ENCODE assay signal across 24 cellular contexts in genomic region chr4:10552591-10553280, GRCh38.
"Had no signal": no experiment of that assay in that cellular context is flagged by ENCODE, and none has a peak within 500 bp of the region (broad histone marks: within the 10 kb centered on the region; RNA-seq: fewer than 3 reads in every experiment).

No MANE protein-coding gene starts in this region.

- H3K36me3 Mint-ChIP-seq: activated naive CD8-positive, alpha-beta T cell treated with anti-CD3 and anti-CD28 coated beads for 36 hours; natural killer cell had no signal

- H3K27ac ChIP-seq: adrenal gland, body of pancreas, esophagus muscularis mucosa, left lung, lower lobe of right lung, right atrium auricular region, spleen, tibial nerve had no signal

- H3K4me1 ChIP-seq: body of pancreas, right atrium auricular region had no signal

- H3K4me3 Mint-ChIP-seq: activated naive CD4-positive, alpha-beta T cell treated with anti-CD3 and anti-CD28 coated beads for 36 hours; activated naive CD8-positive, alpha-beta T cell treated with anti-CD3 and anti-CD28 coated beads for 36 hours; endodermal cell; natural killer cell; T-helper 17 cell had no signal

- FAIRE-seq: frontal cortex had no signal

- H3K9me3 Mint-ChIP-seq: activated naive CD4-positive, alpha-beta T cell treated with anti-CD3 and anti-CD28 coated beads for 36 hours; activated naive CD8-positive, alpha-beta T cell treated with anti-CD3 and anti-CD28 coated beads for 36 hours; endodermal cell; natural killer cell had no signal

- H3K36me3 ChIP-seq: adrenal gland, esophagus muscularis mucosa, left lung, lower lobe of right lung, right atrium auricular region, spleen, tibial nerve had no signal

- DNase-seq: activated CD4-positive, alpha-beta T cell treated with anti-CD3 and anti-CD28 coated beads for 4 hours; activated CD4-positive, alpha-beta T cell treated with anti-CD3 and anti-CD28 coated beads, Interleukin-2, amount 50 U/mL, for 4 hours; activated CD4-positive, CD25-positive, alpha-beta regulatory T cell; activated effector memory CD4-positive, alpha-beta T cell treated with anti-CD3 and anti-CD28 coated beads, Interleukin-2, amount 50 U/mL, for 16 hours; activated naive CD4-positive, alpha-beta T cell treated with anti-CD3 and anti-CD28 coated beads for 36 hours; activated naive CD8-positive, alpha-beta T cell treated with anti-CD3 and anti-CD28 coated beads for 36 hours; adrenal gland; aorta; body of pancreas; cortex of kidney; endodermal cell; kidney glomerular epithelial cell; left lung; lower lobe of right lung; mesendoderm; natural killer cell; spleen; stimulated activated naive CD4-positive, alpha-beta T cell treated with Interleukin-2 at 50 U/mL for 16 hours; T-helper 17 cell; T1000 had no signal

- H3K9me3 ChIP-seq: adrenal gland, body of pancreas, esophagus muscularis mucosa, left lung, lower lobe of right lung, right atrium auricular region, spleen, tibial nerve had no signal

- ATAC-seq: body of pancreas, left lung, lower lobe of right lung, natural killer cell, T-helper 17 cell had no signal

- H3K27me3 ChIP-seq: adrenal gland, body of pancreas, left lung, right atrium auricular region, spleen, tibial nerve had no signal

- H3K27ac Mint-ChIP-seq: activated naive CD4-positive, alpha-beta T cell treated with anti-CD3 and anti-CD28 coated beads for 36 hours; activated naive CD8-positive, alpha-beta T cell treated with anti-CD3 and anti-CD28 coated beads for 36 hours; endodermal cell; natural killer cell; T-helper 17 cell had no signal

- H3K4me1 Mint-ChIP-seq: endodermal cell had no signal

- H3K4me3 ChIP-seq: adrenal gland, body of pancreas, esophagus muscularis mucosa, left lung, lower lobe of right lung, right atrium auricular region, spleen, tibial nerve had no signal
